11 cellular contexts compared by ENCODE assay signal in the genomic region with DNA sequence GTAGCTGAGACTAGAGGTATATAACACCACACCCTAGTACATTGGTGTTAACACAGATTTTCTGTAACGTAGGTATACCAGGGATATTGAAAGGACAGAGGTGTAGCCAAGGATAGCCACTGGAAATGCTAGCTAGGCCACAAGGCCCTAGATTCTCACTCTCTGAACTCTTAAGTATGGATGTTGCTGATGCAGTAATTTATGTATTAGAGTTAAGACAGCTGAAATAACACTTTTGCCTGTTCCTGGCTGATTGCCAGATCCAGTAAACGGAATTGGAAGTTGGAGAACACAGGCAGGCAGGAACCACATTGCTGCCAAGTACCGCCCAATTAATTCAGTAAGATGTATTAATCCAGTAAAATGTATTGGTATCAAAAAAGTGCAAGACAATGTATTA. TPM values are rescaled to one million over a fixed set of nuclear protein-coding genes. Genes with fewer than 3 reads are reported as not detected.
DNase-seq lines count a peak whose midpoint lies in the region; ATAC-seq and TF ChIP-seq lines count a peak whose summit lies in the region.
"Had no signal": no experiment of that assay in that cellular context is flagged by ENCODE, and none has a peak within 500 bp of the region (broad histone marks: within the 10 kb centered on the region; RNA-seq: fewer than 3 reads in every experiment).

No MANE protein-coding gene starts in this region.

- H3K4me1 ChIP-seq in OCI-LY7 (ENCODE audit: insufficient read depth, low read length, poor library complexity, severe bottlenecking), result peaks cover 25% of the 10 kb centered on the region
- H3K4me1 ChIP-seq in esophagus muscularis mucosa, result peaks cover 34 to 70% (median 68%) of the 10 kb centered on the region in 4 donors
- peaks cover 48% of the 10 kb centered on the region for H3K4me1 ChIP-seq in psoas muscle

- TF ChIP-seq CTCF in OCI-LY7 (conservative IDR thresholded peaks at IDR 0.05; ENCODE audit: low read length) (no peak), esophagus muscularis mucosa (IDR thresholded peaks at IDR 0.05) (no peak), psoas muscle (IDR thresholded peaks at IDR 0.05) (no peak)

- POLR2A ChIA-PET in OCI-LY7 (lab: Charles Lee), result interaction anchor here (1.1 to 4.8 kb wide), 6 partner anchors 7 to 142 kb away, joined by 4 to 17 read pairs (median 8); no protein-coding TSS in a partner anchor

- TF ChIP-seq POLR2A in esophagus muscularis mucosa (IDR thresholded peaks at IDR 0.05; ENCODE audit: low read depth), result no peak

- intact Hi-C loops in OCI-LY7 (cut with micrococcal nuclease; ENCODE audit: unreplicated experiment), result no loop called here
- intact Hi-C loops in esophagus muscularis mucosa (cut with DNase I), result no loop called here
- intact Hi-C loops in psoas muscle (cut with DNase I), result loop anchor here in 1 of 2 donors (5.0 kb wide), 1 partner anchor 91 kb away; a partner anchor contains a TSS

- BruUV-seq in OCI-LY7 (replicated peaks; lab: Mats Ljungman, UMichigan), result no TSS peak

- peak overlapping the region; percentile 89 for H3K4me2 ChIP-seq in OCI-LY7 (ENCODE audit: low read length)

- H3K27ac ChIP-seq in OCI-LY7 (ENCODE audit: low read depth, low read length, poor library complexity, severe bottlenecking) (no peak overlapping the region), esophagus muscularis mucosa (replicated peaks in 1 of 4) (peak overlapping the region; percentile 56 to 99 (median 92)), psoas muscle (peak overlapping the region; percentile 50)

- H3K27me3 ChIP-seq in esophagus muscularis mucosa (no peaks in the 10 kb centered on the region), psoas muscle (ENCODE audit: insufficient read depth in 3 of 3, low read length in 2 of 3) (no peaks in the 10 kb centered on the region)

- 0 out of 2 replicates have a peak, but pooled peaks cover 3% of the 10 kb centered on the region for H3K9me3 ChIP-seq in OCI-LY7 (ENCODE audit: low read length)
- no peaks in the 10 kb centered on the region for H3K9me3 ChIP-seq in esophagus muscularis mucosa
- H3K9me3 ChIP-seq in psoas muscle, result no peaks in the 10 kb centered on the region

- no peak for ATAC-seq in psoas muscle

- peaks cover 25% of the 10 kb centered on the region for H4K20me1 ChIP-seq in OCI-LY7 (ENCODE audit: insufficient read depth, low read length)

- CTCF ChIA-PET in OCI-LY7 (lab: Charles Lee; ENCODE audit: unreplicated experiment), result no interaction called here

- H3K9me2 ChIP-seq in OCI-LY7 (ENCODE audit: insufficient read depth, low read length), result no peaks in the 10 kb centered on the region

- H2AFZ ChIP-seq in OCI-LY7 (ENCODE audit: low read length), result no peak overlapping the region

- H3K79me2 ChIP-seq in OCI-LY7 (ENCODE audit: insufficient read depth, low read depth, low read length), result peaks cover 67% of the 10 kb centered on the region

- no peak for TF ChIP-seq EP300 in esophagus muscularis mucosa (IDR thresholded peaks at IDR 0.05)

- H3K4me3 ChIP-seq in OCI-LY7 (ENCODE audit: low read depth, low read length, poor library complexity, severe bottlenecking) (peak overlapping the region; percentile 87), esophagus muscularis mucosa (peak overlapping the region; percentile 78 to 97 (median 88)), psoas muscle (peak overlapping the region; percentile 100)

- peaks cover 39% of the 10 kb centered on the region for H3K36me3 ChIP-seq in OCI-LY7 (ENCODE audit: insufficient read depth, low read length)
- H3K36me3 ChIP-seq in esophagus muscularis mucosa, result no peaks in the 10 kb centered on the region
- no peaks in the 10 kb centered on the region for H3K36me3 ChIP-seq in psoas muscle (ENCODE audit: insufficient read depth in 1 of 2, low read depth in 1 of 2)

- 34% methylated on average over 3 of the region's 3 CpGs for WGBS in esophagus muscularis mucosa
- 20 to 41% (median 26%) methylated on average over 3 of the region's 3 CpGs for WGBS in psoas muscle, 3 donors

- DNase-seq in EH (ENCODE audit: low read depth) (peak; percentile 50), OCI-LY7 (ENCODE audit: low spot score) (no peak), esophagus muscularis mucosa (ENCODE audit: extremely low spot score) (peak; percentile 72), psoas muscle (no peak), COLO829 (ENCODE audit: low spot score) (no peak), MV-4-11 (lab: John Stamatoyannopoulos, UW) (no peak), retina (no peak)
- DNase-seq in stimulated activated CD8-positive, alpha-beta memory T cell treated with anti-CD3 and anti-CD28 coated beads, Interleukin-4, amount 100 ng/mL, for 48 hours, result no peak
- DNase-seq: activated CD8-positive, alpha-beta memory T cell treated with anti-CD3 and anti-CD28 coated beads for 24 hours; NCI-H2227 treated with DMSO at 0.1 percent for 48 hours had no signal

RNA-seq across cellular contexts. Expression of a gene that starts 1.8 kb away (rescaled TPM):
- total RNA-seq in OCI-LY7 (2014; rRNA removed; shearing (Covaris generic)), result 45.6 and 61.3 TPM in 2 replicates
- total RNA-seq in OCI-LY7 (2022), result 52.8 and 57.7 TPM in 2 replicates
- 100 to 1,000 TPM; 188 to 269 (median 199) TPM for total RNA-seq in esophagus muscularis mucosa
- total RNA-seq in psoas muscle, result 100 to 1,000 TPM in 1 of 4 donors, 10 to 100 TPM in 3; 52.0 to 236 (median 80.9) TPM
- polyA plus RNA-seq in psoas muscle, result 100 to 1,000 TPM in 2 of 3 donors, 10 to 100 TPM in 1; 84.6 to 215 (median 141) TPM

RNA-seq across cellular contexts. Expression of a gene that starts 34.6 kb away (rescaled TPM):
- not detected in 2 replicates for total RNA-seq in OCI-LY7 (2014; rRNA removed; shearing (Covaris generic))
- not detected in 2 replicates for total RNA-seq in OCI-LY7 (2022)
- total RNA-seq in esophagus muscularis mucosa, result not detected
- not detected for total RNA-seq in psoas muscle
- polyA plus RNA-seq in psoas muscle, result under 1 TPM in 1 of 3 donors, not detected in 2; 0.10 TPM
- polyA plus RNA-seq: esophagus had no signal

RNA-seq across cellular contexts. Expression of a gene that starts 50.8 kb away (rescaled TPM):
- 11.0 and 11.7 TPM in 2 replicates for total RNA-seq in OCI-LY7 (2014; rRNA removed; shearing (Covaris generic))
- total RNA-seq in OCI-LY7 (2022), result 33.5 and 38.7 TPM in 2 replicates
- total RNA-seq in esophagus muscularis mucosa, result 10 to 100 TPM; 20.7 to 36.5 (median 33.7) TPM
- 10 to 100 TPM in 2 of 4 donors, 1 to 10 TPM in 2; 3.9 to 15.7 (median 11.7) TPM for total RNA-seq in psoas muscle
- polyA plus RNA-seq in psoas muscle, result 10 to 100 TPM; 13.4 to 24.5 (median 15.5) TPM

Comparison
In these comparisons a context has a peak if more than half of its experiments do, and no peak if none do; other contexts are left out.
1. DNase-seq: peak in EH (single experiment) and esophagus muscularis mucosa (single experiment); none in OCI-LY7 (single experiment), psoas muscle (0 of 2), COLO829 (single experiment), MV-4-11 (single experiment), retina (single experiment) and stimulated activated CD8-positive, alpha-beta memory T cell treated with anti-CD3 and anti-CD28 coated beads, Interleukin-4, amount 100 ng/mL, for 48 hours (single experiment).
2. Peak in every context shown above with its lines, with median percentiles within 50 percentile points of each other: H3K4me3 ChIP-seq.